1 cellular context compared by ENCODE assay signal in genomic region chrX:123756320-123756719, GRCh38.
TF ChIP-seq lines count a peak whose summit lies in the region.

No MANE protein-coding gene starts in this region.

TF ChIP-seq in K562, 482 proteins besides CTCF, POLR2A, EP300 and RAD21:
- no peak for TF ChIP-seq CC2D1A (IDR thresholded peaks at IDR 0.05)
- TF ChIP-seq ZMIZ1 (IDR thresholded peaks at IDR 0.05; ENCODE audit: low read depth in 2 of 2, low read length in 2 of 2): no peak
- TF ChIP-seq DMBX1 (CRISPR knock-in tag; IDR thresholded peaks at IDR 0.05; ENCODE audit: borderline replicate concordance): no peak
- TF ChIP-seq, protein P1, sequence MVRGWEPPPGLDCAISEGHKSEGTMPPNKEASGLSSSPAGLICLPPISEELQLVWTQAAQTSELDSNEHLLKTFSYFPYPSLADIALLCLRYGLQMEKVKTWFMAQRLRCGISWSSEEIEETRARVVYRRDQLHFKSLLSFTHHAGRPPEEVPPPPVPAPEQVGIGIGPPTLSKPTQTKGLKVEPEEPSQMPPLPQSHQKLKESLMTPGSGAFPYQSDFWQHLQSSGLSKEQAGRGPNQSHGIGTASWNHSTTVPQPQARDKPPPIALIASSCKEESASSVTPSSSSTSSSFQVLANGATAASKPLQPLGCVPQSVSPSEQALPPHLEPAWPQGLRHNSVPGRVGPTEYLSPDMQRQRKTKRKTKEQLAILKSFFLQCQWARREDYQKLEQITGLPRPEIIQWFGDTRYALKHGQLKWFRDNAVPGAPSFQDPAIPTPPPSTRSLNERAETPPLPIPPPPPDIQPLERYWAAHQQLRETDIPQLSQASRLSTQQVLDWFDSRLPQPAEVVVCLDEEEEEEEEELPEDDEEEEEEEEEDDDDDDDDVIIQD (CRISPR knock-in tag; IDR thresholded peaks at IDR 0.05): no peak
- TF ChIP-seq ZSCAN32 (CRISPR knock-in tag; IDR thresholded peaks at IDR 0.05): no peak
- TF ChIP-seq ZNF444 (CRISPR knock-in tag; IDR thresholded peaks at IDR 0.05): no peak
- TF ChIP-seq PHF21A (IDR thresholded peaks at IDR 0.05; ENCODE audit: borderline replicate concordance, low read depth): no peak
